ENCODE assay signal across 8 cellular contexts in the genomic region with DNA sequence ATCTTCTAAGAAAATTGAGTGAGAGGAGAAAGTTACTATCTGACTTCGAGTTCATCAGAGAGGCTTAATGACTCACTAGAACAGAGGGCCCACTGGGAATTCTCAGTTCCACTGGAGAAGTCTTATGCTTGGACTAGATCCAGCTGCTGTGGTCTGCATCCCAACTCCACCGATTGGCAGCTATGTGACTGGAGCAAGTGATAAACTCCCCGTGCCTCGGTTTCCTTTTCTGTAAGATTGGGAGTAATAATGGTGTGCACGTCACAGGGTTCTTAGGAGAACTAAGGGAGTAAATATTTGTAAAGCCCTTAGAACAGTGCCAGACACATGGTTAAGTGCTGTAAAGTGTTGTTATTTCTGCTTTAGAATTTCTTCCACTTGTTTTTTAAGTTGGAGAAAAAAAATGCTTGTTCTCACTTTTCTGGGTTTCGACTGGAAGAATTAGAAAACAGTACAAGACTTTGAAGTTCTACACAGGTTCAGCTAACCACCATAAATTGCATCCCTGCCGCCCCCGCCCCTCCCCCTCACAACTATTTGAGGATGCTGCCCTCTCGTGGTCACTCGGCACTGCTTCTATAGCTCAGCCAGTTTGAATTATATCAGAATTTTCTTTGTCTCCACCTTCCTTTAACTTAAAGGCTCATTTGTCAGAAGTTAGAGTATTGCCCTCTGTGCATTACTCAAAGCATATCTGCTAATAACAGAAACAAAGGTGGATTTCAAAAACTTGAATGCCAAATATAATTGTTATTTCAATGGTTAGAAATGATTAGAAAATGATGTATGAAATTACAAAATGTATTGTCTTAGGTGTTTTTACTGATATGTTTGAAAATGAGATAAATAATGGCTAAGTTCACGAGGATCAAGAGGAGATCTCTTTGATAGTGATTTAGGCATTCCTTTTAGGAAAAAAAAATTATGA.
A peak's percentile ranks its signal among the peaks of the same experiment; 100 is the strongest.
DNase-seq lines count a peak whose midpoint lies in the region; ATAC-seq, FAIRE-seq and TF ChIP-seq lines count a peak whose summit lies in the region.

No MANE protein-coding gene starts in this region.

- FAIRE-seq in HepG2 (lab: Jason Lieb, UNC), result no peak

- peak in 1 of 2 experiments; percentile 51; a peak in 2 of 4 replicates for TF ChIP-seq EP300 in HepG2 (IDR thresholded peaks at IDR 0.05; ENCODE audit: low read depth in 2 of 2, low read length in 2 of 2)
- no peak for TF ChIP-seq EP300 in HepG2 (CRISPR knock-in tag; IDR thresholded peaks at IDR 0.05; ENCODE audit: borderline replicate concordance)

- POLR2A ChIA-PET in CD4-positive, alpha-beta memory T cell (lab: Charles Lee; ENCODE audit: partially characterized antibody), result interaction anchor here (0.6 to 1.9 kb wide), 5 partner anchors 42 to 327 kb away, joined by 3 to 7 read pairs (median 4); no protein-coding TSS in a partner anchor
- POLR2A ChIA-PET in HCT116 (lab: Charles Lee) (no interaction called here), HepG2 (lab: Yijun Ruan, JAX) (interaction anchor here (0.6 to 2.1 kb wide), 5 partner anchors 12 to 220 kb away, joined by 3 to 37 read pairs (median 3); no protein-coding TSS in a partner anchor)

- no TSS peak for BruUV-seq in HCT116 (replicated peaks; lab: Mats Ljungman, UMichigan)
- BruUV-seq in HepG2 (replicated peaks; lab: Mats Ljungman, UMichigan), result no TSS peak

- in situ Hi-C loops in HepG2 (cut with HindIII; ENCODE audit: extremely low pct_ligation_motif_present, low pct_unique_long_range_greater_than_20kb), result loop anchor here (10.0 kb wide), 1 partner anchor 219 kb away; no protein-coding TSS in a partner anchor

- ATAC-seq in HCT116, result peak; percentile 90
- peak; percentile 87 for ATAC-seq in HepG2

- H3K9me3 Mint-ChIP-seq in CD4-positive, alpha-beta memory T cell, result no peaks in the 10 kb centered on the region

- peaks cover 10% of the 10 kb centered on the region for H3K4me1 ChIP-seq in CD4-positive, alpha-beta memory T cell (ENCODE audit: insufficient read depth, low read length)
- peaks cover 4% of the 10 kb centered on the region in 2 experiments for H3K4me1 ChIP-seq in HCT116 (ENCODE audit: control insufficient read depth in 1 of 2, insufficient read depth in 2 of 2, low read length in 2 of 2)
- H3K4me1 ChIP-seq in HepG2 (ENCODE audit: insufficient read depth, low read length), result peaks cover 37% of the 10 kb centered on the region

- H3K27ac ChIP-seq in CD4-positive, alpha-beta memory T cell (ENCODE audit: low read depth, low read length), result no peak overlapping the region
- no peak overlapping the region for H3K27ac ChIP-seq in HCT116 (ENCODE audit: low read depth, low read length)
- H3K27ac ChIP-seq in HepG2 (ENCODE audit: extremely low read length, insufficient read depth, low read length), result peak overlapping the region; percentile 30

- H3K27me3 ChIP-seq in CD4-positive, alpha-beta memory T cell (ENCODE audit: insufficient read depth, low read length), result no peaks in the 10 kb centered on the region
- no peaks in the 10 kb centered on the region for H3K27me3 ChIP-seq in HCT116 (ENCODE audit: insufficient read depth, low read length)
- no peaks in the 10 kb centered on the region for H3K27me3 ChIP-seq in HepG2 (ENCODE audit: control insufficient read depth in 1 of 2, insufficient read depth in 2 of 2, low read length in 2 of 2)

- no peak overlapping the region for H3K4me3 Mint-ChIP-seq in CD4-positive, alpha-beta memory T cell

- CTCF ChIA-PET in CD4-positive, alpha-beta memory T cell (lab: Charles Lee; ENCODE audit: partially characterized antibody), result interaction anchor here (0.5 to 4.2 kb wide), 60 partner anchors 8 to 630 kb away, joined by 3 to 62 read pairs (median 4); no protein-coding TSS in a partner anchor
- CTCF ChIA-PET in HCT116 (lab: Charles Lee) (interaction anchor here (0.6 to 3.1 kb wide), 24 partner anchors 9 to 670 kb away, joined by 3 to 33 read pairs (median 3); a partner anchor contains a TSS), HepG2 (lab: Yijun Ruan, JAX; ENCODE audit: low intra/inter-chr PET ratio, low total read pairs) (interaction anchor here (0.9 to 2.4 kb wide), 10 partner anchors 28 to 328 kb away, joined by 3 to 16 read pairs (median 5); no protein-coding TSS in a partner anchor)

- no peak overlapping the region for H3K4me2 ChIP-seq in HCT116 (ENCODE audit: low read length)
- H3K4me2 ChIP-seq in HepG2 (ENCODE audit: low read depth, low read length), result peak overlapping the region; percentile 50

- RAD21 ChIA-PET in HCT116 (lab: Charles Lee; ENCODE audit: low non-redundant PET in 1 of 2, low total read pairs in 2 of 2, uncharacterized antibody in 2 of 2, unreplicated experiment in 2 of 2), result interaction anchor here (0.6 to 1.3 kb wide), 6 partner anchors 36 to 793 kb away, joined by 3 to 9 read pairs (median 5); no protein-coding TSS in a partner anchor

- TF ChIP-seq CTCF in HCT116 (IDR thresholded peaks at IDR 0.05 in 2 of 3, conservative IDR thresholded peaks at IDR 0.05 in 1 of 3; ENCODE audit: borderline replicate concordance in 1 of 3, insufficient read depth in 1 of 3, low read depth in 2 of 3, low read length in 2 of 3) (peak; percentile 74 to 92 (median 77)), choroid plexus epithelial cell (conservative IDR thresholded peaks at IDR 0.05; ENCODE audit: low read depth, low read length) (peak; percentile 89), HepG2 (CRISPR knock-in tag; IDR thresholded peaks at IDR 0.05) (peak; percentile 83)

- peak; percentile 83 for TF ChIP-seq RAD21 in HCT116 (IDR thresholded peaks at IDR 0.05; ENCODE audit: low read depth)
- peak; percentile 77 for TF ChIP-seq RAD21 in HepG2 (CRISPR knock-in tag; IDR thresholded peaks at IDR 0.05)

- no peaks in the 10 kb centered on the region for H3K9me3 ChIP-seq in CD4-positive, alpha-beta memory T cell (ENCODE audit: control insufficient read depth in 1 of 2, low read length in 2 of 2)
- H3K9me3 ChIP-seq in HCT116 (ENCODE audit: control insufficient read depth in 1 of 2, insufficient read depth in 1 of 2, low read depth in 1 of 2, low read length in 2 of 2) (no peaks in the 10 kb centered on the region), HepG2 (ENCODE audit: low read length) (no peaks in the 10 kb centered on the region)

- no peaks in the 10 kb centered on the region for H3K36me3 ChIP-seq in CD4-positive, alpha-beta memory T cell (ENCODE audit: insufficient read depth, low read length)
- H3K36me3 ChIP-seq in HCT116 (ENCODE audit: control insufficient read depth in 1 of 2, insufficient read depth in 2 of 2, low read length in 2 of 2) (no peaks in the 10 kb centered on the region), HepG2 (replicated peaks in 1 of 2; ENCODE audit: control insufficient read depth in 1 of 2, insufficient read depth in 2 of 2, low read length in 2 of 2) (no peaks in the 10 kb centered on the region)

- WGBS in HepG2 (ENCODE audit: low lambda C conversion rate), result 19% methylated on average over 11 of the region's 11 CpGs

- H2AFZ ChIP-seq in HCT116 (ENCODE audit: low read depth, low read length, poor library complexity, severe bottlenecking) (peak overlapping the region; percentile 41), HepG2 (ENCODE audit: low read length) (no peak overlapping the region)

- no peaks in the 10 kb centered on the region for H3K9me2 ChIP-seq in HCT116 (ENCODE audit: insufficient read depth)

- peak; percentile 47 to 66 (median 52) for DNase-seq in CD4-positive, alpha-beta memory T cell
- DNase-seq in HCT116 (ENCODE audit: low read depth, low spot score) (peak; percentile 46), NCI-H446 treated with DMSO at 0.1 percent for 48 hours (lab: John Stamatoyannopoulos, UW) (peak; percentile 37), choroid plexus epithelial cell (ENCODE audit: low read depth) (peak; percentile 90), HepG2 (ENCODE audit: low spot score) (peak; percentile 71), GOT3 (lab: John Stamatoyannopoulos, UW) (no peak)
- DNase-seq in activated CD4-positive, alpha-beta T cell treated with anti-CD3 and anti-CD28 coated beads for 4 hours, result peak; percentile 74 to 77
- DNase-seq in stimulated activated CD4-positive, alpha-beta T cell treated with anti-CD3 and anti-CD28 coated beads, Interleukin-4, amount 100 ng/mL, for 24 hours, result peak; percentile 74

- H3K79me2 ChIP-seq in HCT116 (ENCODE audit: insufficient read depth, low read length) (no peaks in the 10 kb centered on the region), HepG2 (ENCODE audit: insufficient read depth, low read length) (no peaks in the 10 kb centered on the region)

- H3K27ac Mint-ChIP-seq in CD4-positive, alpha-beta memory T cell, result peak overlapping the region in 1 of 7 donors; percentile 3

- peaks cover 2 to 12% (median 9%) of the 10 kb centered on the region in 4 donors for H3K4me1 Mint-ChIP-seq in CD4-positive, alpha-beta memory T cell

- H3K9ac ChIP-seq in HCT116 (ENCODE audit: low read length), result no peak overlapping the region
- no peak overlapping the region for H3K9ac ChIP-seq in HepG2 (ENCODE audit: insufficient read depth, low read depth, low read length)

- TF ChIP-seq POLR2A in HCT116 (IDR thresholded peaks at IDR 0.05; ENCODE audit: borderline replicate concordance, extremely low read depth, insufficient read depth, insufficient read length), result no peak
- TF ChIP-seq POLR2A in HepG2 (IDR thresholded peaks at IDR 0.05; ENCODE audit: insufficient read depth in 1 of 2, low read depth in 2 of 2, low read length in 2 of 2), result no peak

- H3K4me3 ChIP-seq in CD4-positive, alpha-beta memory T cell (ENCODE audit: low read length in 2 of 2), result no peak overlapping the region
- H3K4me3 ChIP-seq in HCT116 (replicated peaks in 1 of 2; ENCODE audit: low read depth in 1 of 2, low read length in 2 of 2) (no peak overlapping the region), choroid plexus epithelial cell (ENCODE audit: low read depth, low read length) (no peak overlapping the region), HepG2 (replicated peaks in 1 of 3; ENCODE audit: insufficient read depth in 1 of 3, low read depth in 2 of 3, low read length in 3 of 3) (no peak overlapping the region; a peak in 1 of 6 replicates)

- intact Hi-C loops in CD4-positive, alpha-beta memory T cell (cut with micrococcal nuclease), result loop anchor here (1.0 to 5.0 kb wide), 7 partner anchors 43 to 346 kb away; a partner anchor contains a TSS
- intact Hi-C loops in HCT116 (cut with micrococcal nuclease), result loop anchor here (1.0 to 5.0 kb wide), 3 partner anchors 43 to 237 kb away; no protein-coding TSS in a partner anchor
- intact Hi-C loops in HepG2 (cut with micrococcal nuclease; ENCODE audit: unreplicated experiment), result loop anchor here (1.0 to 2.0 kb wide), 7 partner anchors 43 to 327 kb away; a partner anchor contains a TSS

- no peaks in the 10 kb centered on the region for H4K20me1 ChIP-seq in HCT116 (ENCODE audit: insufficient read depth)
- no peaks in the 10 kb centered on the region for H4K20me1 ChIP-seq in HepG2 (ENCODE audit: insufficient read depth, low read length)

- H3K36me3 Mint-ChIP-seq in CD4-positive, alpha-beta memory T cell, result no peaks in the 10 kb centered on the region

- no peaks in the 10 kb centered on the region for H3K27me3 Mint-ChIP-seq in CD4-positive, alpha-beta memory T cell

TF ChIP-seq in HCT116, 20 proteins besides CTCF, POLR2A, EP300 and RAD21 (continues in another document):
- TF ChIP-seq YY1 (IDR thresholded peaks at IDR 0.05; ENCODE audit: extremely low read depth, insufficient replicate concordance, low read depth, low read length), result peak; percentile 17
- no peak for TF ChIP-seq SP1 (IDR thresholded peaks at IDR 0.05; ENCODE audit: low read depth)
